In genomic region chr21:21114456-21114855, GRCh38 we compare ENCODE assay signal across 20 cellular contexts.
"Had no signal": no experiment of that assay in that cellular context is flagged by ENCODE, and none has a peak within 500 bp of the region (broad histone marks: within the 10 kb centered on the region; RNA-seq: fewer than 3 reads in every experiment).

No MANE protein-coding gene starts in this region.

- FAIRE-seq: colon had no signal

- ATAC-seq: activated T-cell treated with anti-CD3 and anti-CD28 coated beads, Interleukin-2, amount 50 U/mL, for 4 hours; left colon; lower lobe of right lung; natural killer cell; sciatic nerve; stimulated activated memory B cell treated with anti-CD40 and anti-IgM and Interleukin-4, amounts not matched to agents 10 μg/mL and 1 μg/mL and 100 μg/mL, for 72 hours had no signal

- DNase-seq: activated CD4-positive, alpha-beta T cell treated with anti-CD3 and anti-CD28 coated beads, Interleukin-2, amount 50 U/mL, for 1 hour; activated CD4-positive, CD25-positive, alpha-beta regulatory T cell treated with anti-CD3 and anti-CD28 coated beads, Interleukin-2, amount 50 U/mL, for 72 hours; activated CD8-positive, alpha-beta memory T cell treated with anti-CD3 and anti-CD28 coated beads, Interleukin-2, amount 50 U/mL, for 4 hours; activated naive CD4-positive, alpha-beta T cell treated with anti-CD3 and anti-CD28 coated beads for 36 hours; activated T-cell treated with anti-CD3 and anti-CD28 coated beads, Interleukin-2, amount 50 U/mL, for 4 hours; anterior cingulate cortex; caudate nucleus; dorsolateral prefrontal cortex; endodermal cell; foreskin fibroblast; hypothalamus; islet precursor cell; left colon; lower lobe of right lung; natural killer cell; stimulated activated CD4-positive, alpha-beta T cell treated with anti-CD3 and anti-CD28 coated beads, Interleukin-4, amount 100 ng/mL, for 4 hours; testis had no signal
